Comparison of ENCODE assay signal across 1 cellular context in genomic region chr10:26696786-26697162, GRCh38.
TF ChIP-seq lines count a peak whose summit lies in the region.

No MANE protein-coding gene starts in this region.

TF ChIP-seq in endothelial cell of umbilical vein, 7 proteins besides CTCF, POLR2A, EP300 and RAD21 (continued from another document):
- TF ChIP-seq EZH2 (IDR thresholded peaks at IDR 0.05; ENCODE audit: borderline replicate concordance, low read depth, low read length, severe bottlenecking) = no peak
